ENCODE assay signal across 35 cellular contexts in the genomic region with DNA sequence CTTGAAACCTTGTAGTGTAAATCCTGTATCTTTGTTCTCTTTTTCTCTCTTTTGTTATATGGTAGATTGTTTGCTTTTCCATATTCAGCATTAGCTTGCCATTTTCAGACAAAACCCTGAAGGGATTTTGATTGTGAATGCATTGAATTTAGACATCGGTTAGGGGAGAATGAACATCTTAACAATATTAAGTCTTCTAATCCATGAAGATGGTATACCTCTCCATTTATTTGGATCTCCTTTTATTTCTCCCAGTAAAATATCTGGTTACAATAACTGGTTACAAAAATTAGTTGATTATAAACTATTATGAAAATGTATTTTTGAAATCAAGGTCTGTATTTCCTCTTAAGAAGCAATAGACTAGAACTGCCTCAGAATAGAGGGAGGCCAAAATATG.
"Had no signal": no experiment of that assay in that cellular context is flagged by ENCODE, and none has a peak within 500 bp of the region (broad histone marks: within the 10 kb centered on the region; RNA-seq: fewer than 3 reads in every experiment).

No MANE protein-coding gene starts in this region.

- H3K4me3 ChIP-seq: MG63 had no signal

- H3K36me3 ChIP-seq: MG63 had no signal

- DNase-seq: Karpas-422, Kasumi-1, MG63, MM.1S, MV-4-11, NCI-H1048, NCI-H1092, NCI-H1092 treated with DMSO at 0.1 percent for 48 hours, NCI-H1105, NCI-H1105 treated with DMSO at 0.1 percent for 48 hours, NCI-H1417, NCI-H1417 treated with DMSO at 0.1 percent for 48 hours, NCI-H1436, NCI-H1436 treated with DMSO at 0.1 percent for 48 hours, NCI-H146, NCI-H1694, NCI-H1694 treated with DMSO at 0.1 percent for 48 hours, NCI-H187, NCI-H187 treated with DMSO at 0.1 percent for 48 hours, NCI-H1930, NCI-H2029, NCI-H2029 treated with DMSO at 0.1 percent for 48 hours, NCI-H2081, NCI-H2081 treated with DMSO at 0.1 percent for 48 hours, NCI-H2107, NCI-H2171, NCI-H2171 treated with DMSO at 0.1 percent for 48 hours, NCI-H2227 treated with DMSO at 0.1 percent for 48 hours, NCI-H226, NCI-H345, NCI-H446, NCI-H446 treated with DMSO at 0.1 percent for 48 hours, NCI-H510A, NCI-H510A treated with DMSO at 0.1 percent for 48 hours, NCI-H524 had no signal

- H3K27me3 ChIP-seq: MG63 had no signal

- H3K9me3 ChIP-seq: MG63 had no signal
